In the genomic region with DNA sequence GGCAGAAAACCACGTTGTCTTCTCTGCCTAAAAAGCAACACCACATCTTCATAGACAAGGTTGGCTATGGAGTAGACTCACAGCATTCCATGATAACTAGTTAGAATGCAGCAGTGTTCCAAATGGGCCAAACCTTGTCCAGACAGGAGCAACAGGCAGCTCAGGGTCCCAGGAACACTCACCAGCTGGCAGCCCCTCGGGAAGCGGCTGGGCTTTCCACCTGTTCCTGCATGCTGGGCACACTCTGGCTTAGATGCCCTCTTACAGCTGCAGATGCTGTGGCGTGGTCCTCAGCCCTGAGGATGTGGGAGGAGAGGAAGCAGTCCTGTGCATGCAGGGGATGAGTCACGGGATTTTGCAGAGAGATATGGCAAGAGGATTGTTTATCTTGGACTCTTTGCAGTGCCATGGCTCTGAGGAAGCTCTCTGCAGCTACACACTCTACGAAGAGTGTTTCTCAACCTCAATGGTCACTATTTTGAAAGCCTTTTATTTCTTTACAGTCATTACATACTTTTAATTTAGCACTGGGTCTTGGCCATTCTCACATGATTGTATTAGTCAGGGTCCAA, we compare ENCODE assay signal across 1 cellular context.
TF ChIP-seq lines count a peak whose summit lies in the region.

No MANE protein-coding gene starts in this region.

TF ChIP-seq in K562, 482 proteins besides CTCF, POLR2A, EP300 and RAD21 (continued from another document):
- TF ChIP-seq ZBTB49 (CRISPR knock-in tag; IDR thresholded peaks at IDR 0.05; ENCODE audit: borderline replicate concordance), result no peak
- TF ChIP-seq CREM (IDR thresholded peaks at IDR 0.05; ENCODE audit: low read depth), result peak; percentile 73
- TF ChIP-seq ZC3H11A (IDR thresholded peaks at IDR 0.05; ENCODE audit: low read depth, low read length), result no peak
- no peak for TF ChIP-seq ZBED1 (IDR thresholded peaks at IDR 0.05)
- no peak for TF ChIP-seq WHSC1 (IDR thresholded peaks at IDR 0.05; ENCODE audit: low read length)
- peak; percentile 93 for TF ChIP-seq SMARCA4 (IDR thresholded peaks at IDR 0.05)
- no peak for TF ChIP-seq ZNF12 (CRISPR knock-in tag; IDR thresholded peaks at IDR 0.05)
- TF ChIP-seq, protein P1, sequence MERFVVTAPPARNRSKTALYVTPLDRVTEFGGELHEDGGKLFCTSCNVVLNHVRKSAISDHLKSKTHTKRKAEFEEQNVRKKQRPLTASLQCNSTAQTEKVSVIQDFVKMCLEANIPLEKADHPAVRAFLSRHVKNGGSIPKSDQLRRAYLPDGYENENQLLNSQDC (CRISPR knock-in tag; IDR thresholded peaks at IDR 0.05), result no peak
- TF ChIP-seq ELK1 (CRISPR knock-in tag; IDR thresholded peaks at IDR 0.05), result no peak
- peak; percentile 60 for TF ChIP-seq CBFA2T2 (conservative IDR thresholded peaks at IDR 0.05)
- TF ChIP-seq ARID1B (IDR thresholded peaks at IDR 0.05), result peak; percentile 89
- TF ChIP-seq HDAC1 (IDR thresholded peaks at IDR 0.05), result peak in 1 of 2 experiments; percentile 76; a peak in 1 of 4 replicates
- peak in 1 of 2 experiments; percentile 23; a peak in 1 of 4 replicates for TF ChIP-seq TRIM24 (IDR thresholded peaks at IDR 0.05)
- peak; percentile 72 for TF ChIP-seq NFE2 (IDR thresholded peaks at IDR 0.05; ENCODE audit: low read depth)
- TF ChIP-seq BDP1 (IDR thresholded peaks at IDR 0.05; ENCODE audit: insufficient read depth, insufficient read length), result no peak
- peak; percentile 83 for TF ChIP-seq SMARCC2 (IDR thresholded peaks at IDR 0.05; ENCODE audit: low read depth)
- TF ChIP-seq BHLHE40 (IDR thresholded peaks at IDR 0.05; ENCODE audit: low read length), result peak; percentile 97
- TF ChIP-seq SP2 (IDR thresholded peaks at IDR 0.05; ENCODE audit: extremely low read depth, low read depth, low read length, poor library complexity, severe bottlenecking), result no peak
- TF ChIP-seq SNRNP70 (optimal IDR thresholded peaks at IDR 0.05; ENCODE audit: low read depth, low read length), result no peak
- TF ChIP-seq MYNN (IDR thresholded peaks at IDR 0.05), result peak; percentile 79
- TF ChIP-seq MYNN (CRISPR knock-in tag; IDR thresholded peaks at IDR 0.05), result no peak
- TF ChIP-seq, protein P2, sequence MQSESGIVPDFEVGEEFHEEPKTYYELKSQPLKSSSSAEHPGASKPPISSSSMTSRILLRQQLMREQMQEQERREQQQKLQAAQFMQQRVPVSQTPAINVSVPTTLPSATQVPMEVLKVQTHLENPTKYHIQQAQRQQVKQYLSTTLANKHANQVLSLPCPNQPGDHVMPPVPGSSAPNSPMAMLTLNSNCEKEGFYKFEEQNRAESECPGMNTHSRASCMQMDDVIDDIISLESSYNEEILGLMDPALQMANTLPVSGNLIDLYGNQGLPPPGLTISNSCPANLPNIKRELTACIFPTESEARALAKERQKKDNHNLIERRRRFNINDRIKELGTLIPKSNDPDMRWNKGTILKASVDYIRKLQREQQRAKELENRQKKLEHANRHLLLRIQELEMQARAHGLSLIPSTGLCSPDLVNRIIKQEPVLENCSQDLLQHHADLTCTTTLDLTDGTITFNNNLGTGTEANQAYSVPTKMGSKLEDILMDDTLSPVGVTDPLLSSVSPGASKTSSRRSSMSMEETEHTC (IDR thresholded peaks at IDR 0.05), result peak; percentile 91
- no peak for TF ChIP-seq ZNF449 (CRISPR knock-in tag; IDR thresholded peaks at IDR 0.05)
- no peak for TF ChIP-seq PURB (CRISPR knock-in tag; IDR thresholded peaks at IDR 0.05; ENCODE audit: low read depth)
- 0 out of 2 replicates have a peak, but pooled peaks have one; percentile 16 for TF ChIP-seq TRIM28 (IDR thresholded peaks at IDR 0.05)
- TF ChIP-seq SP1 (CRISPR knock-in tag; IDR thresholded peaks at IDR 0.05), result 0 out of 2 replicates have a peak, but pooled peaks have one; percentile 25
- peak; percentile 54; the same call in 1 of the 2 replicates for TF ChIP-seq TOE1 (IDR thresholded peaks at IDR 0.05; ENCODE audit: borderline replicate concordance)
- no peak for TF ChIP-seq TOE1 (CRISPR knock-in tag; IDR thresholded peaks at IDR 0.05; ENCODE audit: borderline replicate concordance, low read depth)
- TF ChIP-seq CTBP1 (IDR thresholded peaks at IDR 0.05; ENCODE audit: borderline replicate concordance), result peak; percentile 100
- TF ChIP-seq ZNF699 (CRISPR knock-in tag; IDR thresholded peaks at IDR 0.05; ENCODE audit: insufficient replicate concordance), result no peak
- 0 out of 4 replicates have a peak, but pooled peaks of 1 of the 2 experiments have one; percentile 29 for TF ChIP-seq MAZ (CRISPR knock-in tag; conservative IDR thresholded peaks at IDR 0.05 in 1 of 2, IDR thresholded peaks at IDR 0.05 in 1 of 2)
- TF ChIP-seq ATF7 (IDR thresholded peaks at IDR 0.05), result peak; percentile 38; the same call in 1 of the 2 replicates
- peak; percentile 66 for TF ChIP-seq ETV1 (tag; conservative IDR thresholded peaks at IDR 0.05; ENCODE audit: low read depth)
